Comparison of ENCODE assay signal across 8 cellular contexts in the genomic region with DNA sequence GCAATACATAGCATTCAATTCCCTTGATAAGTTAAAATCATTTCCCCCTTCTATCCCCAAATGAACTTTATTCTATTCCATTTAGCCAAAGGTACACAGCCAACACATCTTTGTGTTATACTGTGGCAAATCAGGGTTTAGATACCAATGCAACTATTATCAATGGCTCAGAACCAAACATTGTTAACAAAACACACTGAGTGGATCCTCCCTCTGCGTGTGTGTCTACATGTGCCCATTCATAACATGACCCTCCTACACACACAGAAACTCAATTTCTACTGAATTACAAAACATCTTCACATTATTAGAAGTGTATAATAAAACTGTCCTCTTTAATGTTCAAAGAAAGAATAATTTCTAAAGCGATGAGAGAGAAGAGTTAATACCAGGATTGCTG. TPM values are rescaled to one million over a fixed set of nuclear protein-coding genes. Genes with fewer than 3 reads are reported as not detected.
DNase-seq lines count a peak whose midpoint lies in the region; ATAC-seq and TF ChIP-seq lines count a peak whose summit lies in the region.

No MANE protein-coding gene starts in this region.

- no peak overlapping the region for H3K27ac ChIP-seq in iPS-20b (ENCODE audit: low read length)
- peak overlapping the region; percentile 67 to 82 for H3K27ac ChIP-seq in thoracic aorta

- peak overlapping the region; percentile 89 for H3K27ac Mint-ChIP-seq in activated CD4-positive, alpha-beta T cell treated with anti-CD3 and anti-CD28 coated beads, Interleukin-2, amount 10 ng/mL, durations not matched to agents 7 days and 5 days
- H3K27ac Mint-ChIP-seq in activated CD4-positive, alpha-beta memory T cell treated with anti-CD3 and anti-CD28 coated beads, Interleukin-2, amount 10 ng/mL, durations not matched to agents 7 days and 5 days, result peak overlapping the region; percentile 72

- no peak for DNase-seq in activated CD4-positive, alpha-beta T cell treated with anti-CD3 and anti-CD28 coated beads, Interleukin-2, amount 10 ng/mL, durations not matched to agents 7 days and 5 days
- no peak for DNase-seq in activated CD4-positive, alpha-beta T cell treated with anti-CD3 and anti-CD28 coated beads, Interleukin-2, amount 50 U/mL, for 48 hours
- DNase-seq in activated CD4-positive, alpha-beta memory T cell treated with anti-CD3 and anti-CD28 coated beads, Interleukin-2, amount 10 ng/mL, durations not matched to agents 7 days and 5 days, result no peak
- DNase-seq in thoracic aorta (ENCODE audit: low spot score) (no peak), GM19238 (ENCODE audit: insufficient read length, low spot score) (no peak), GM10248 (ENCODE audit: extremely low spot score) (no peak), glomerular visceral epithelial cell (ENCODE audit: extremely low spot score) (no peak)

- H3K27me3 ChIP-seq in iPS-20b (ENCODE audit: insufficient read depth, low read length), result peaks cover 14% of the 10 kb centered on the region
- H3K27me3 ChIP-seq in thoracic aorta (replicated peaks; ENCODE audit: insufficient read depth), result no peaks in the 10 kb centered on the region

- H3K36me3 Mint-ChIP-seq in activated CD4-positive, alpha-beta T cell treated with anti-CD3 and anti-CD28 coated beads, Interleukin-2, amount 10 ng/mL, durations not matched to agents 7 days and 5 days (ENCODE audit: low read depth), result peaks cover 2% of the 10 kb centered on the region
- peaks cover 9% of the 10 kb centered on the region for H3K36me3 Mint-ChIP-seq in activated CD4-positive, alpha-beta memory T cell treated with anti-CD3 and anti-CD28 coated beads, Interleukin-2, amount 10 ng/mL, durations not matched to agents 7 days and 5 days (ENCODE audit: low read depth)

- H3K36me3 ChIP-seq in iPS-20b (ENCODE audit: insufficient read depth, low read depth, low read length) (no peaks in the 10 kb centered on the region), thoracic aorta (no peaks in the 10 kb centered on the region)

- H3K9me3 Mint-ChIP-seq in activated CD4-positive, alpha-beta T cell treated with anti-CD3 and anti-CD28 coated beads, Interleukin-2, amount 10 ng/mL, durations not matched to agents 7 days and 5 days, result no peaks in the 10 kb centered on the region
- H3K9me3 Mint-ChIP-seq in activated CD4-positive, alpha-beta memory T cell treated with anti-CD3 and anti-CD28 coated beads, Interleukin-2, amount 10 ng/mL, durations not matched to agents 7 days and 5 days, result no peaks in the 10 kb centered on the region

- POLR2A ChIA-PET in activated CD4-positive, alpha-beta T cell treated with anti-CD3 and anti-CD28 coated beads, Interleukin-2, amount 10 ng/mL, durations not matched to agents 7 days and 5 days (lab: Charles Lee), result no interaction called here
- POLR2A ChIA-PET in activated CD4-positive, alpha-beta memory T cell treated with anti-CD3 and anti-CD28 coated beads, Interleukin-2, amount 10 ng/mL, durations not matched to agents 7 days and 5 days (lab: Charles Lee), result no interaction called here
- POLR2A ChIA-PET in GM10248 (lab: Yijun Ruan, JAX), result no interaction called here

- H3K4me1 ChIP-seq in iPS-20b (ENCODE audit: insufficient read depth, low read length), result no peaks in the 10 kb centered on the region; the same call in 1 of the 2 replicates
- H3K4me1 ChIP-seq in thoracic aorta (ENCODE audit: control insufficient read depth in 1 of 2, low read depth in 2 of 2), result peaks cover 13 to 36% of the 10 kb centered on the region in 2 donors

- TF ChIP-seq CTCF in thoracic aorta (IDR thresholded peaks at IDR 0.05) (no peak), GM10248 (IDR thresholded peaks at IDR 0.05; ENCODE audit: control extremely low read depth, extremely low read depth, low read depth, missing control alignments) (no peak)

- H3K27me3 Mint-ChIP-seq in activated CD4-positive, alpha-beta T cell treated with anti-CD3 and anti-CD28 coated beads, Interleukin-2, amount 10 ng/mL, durations not matched to agents 7 days and 5 days, result no peaks in the 10 kb centered on the region
- H3K27me3 Mint-ChIP-seq in activated CD4-positive, alpha-beta memory T cell treated with anti-CD3 and anti-CD28 coated beads, Interleukin-2, amount 10 ng/mL, durations not matched to agents 7 days and 5 days, result no peaks in the 10 kb centered on the region

- no peaks in the 10 kb centered on the region for H3K9me3 ChIP-seq in iPS-20b (ENCODE audit: insufficient read depth, low read depth, low read length)
- H3K9me3 ChIP-seq in thoracic aorta, result no peaks in the 10 kb centered on the region

- peaks cover 41% of the 10 kb centered on the region for H3K4me1 Mint-ChIP-seq in activated CD4-positive, alpha-beta T cell treated with anti-CD3 and anti-CD28 coated beads, Interleukin-2, amount 10 ng/mL, durations not matched to agents 7 days and 5 days
- H3K4me1 Mint-ChIP-seq in activated CD4-positive, alpha-beta memory T cell treated with anti-CD3 and anti-CD28 coated beads, Interleukin-2, amount 10 ng/mL, durations not matched to agents 7 days and 5 days, result peaks cover 43% of the 10 kb centered on the region

- H3K4me3 ChIP-seq in iPS-20b (ENCODE audit: low read length), result peak overlapping the region; percentile 94
- H3K4me3 ChIP-seq in thoracic aorta, result peak overlapping the region; percentile 97

- peak overlapping the region; percentile 97 for H3K4me3 Mint-ChIP-seq in activated CD4-positive, alpha-beta T cell treated with anti-CD3 and anti-CD28 coated beads, Interleukin-2, amount 10 ng/mL, durations not matched to agents 7 days and 5 days
- H3K4me3 Mint-ChIP-seq in activated CD4-positive, alpha-beta memory T cell treated with anti-CD3 and anti-CD28 coated beads, Interleukin-2, amount 10 ng/mL, durations not matched to agents 7 days and 5 days, result peak overlapping the region; percentile 92

- CTCF ChIA-PET in activated CD4-positive, alpha-beta T cell treated with anti-CD3 and anti-CD28 coated beads, Interleukin-2, amount 10 ng/mL, durations not matched to agents 7 days and 5 days (lab: Charles Lee), result interaction anchor here (1.6 kb wide), 1 partner anchor 162 kb away, joined by 3 read pairs; no protein-coding TSS in a partner anchor
- CTCF ChIA-PET in activated CD4-positive, alpha-beta memory T cell treated with anti-CD3 and anti-CD28 coated beads, Interleukin-2, amount 10 ng/mL, durations not matched to agents 7 days and 5 days (lab: Charles Lee), result no interaction called here
- CTCF ChIA-PET in GM10248 (lab: Yijun Ruan, JAX), result interaction anchor here (3.7 kb wide), 1 partner anchor 8 kb away, joined by 13 read pairs; no protein-coding TSS in a partner anchor

- no peak for ATAC-seq in thoracic aorta (ENCODE audit: insufficient number of reproducible peaks, low FRiP score, low read depth)

- no peak overlapping the region; the same call in 1 of the 2 replicates for H3K9ac ChIP-seq in iPS-20b (ENCODE audit: low read depth, low read length)

RNA-seq across cellular contexts. Expression of a gene that starts 1.3 kb away (rescaled TPM):
- 10 to 100 TPM; 12.1 to 12.3 TPM for total RNA-seq in activated CD4-positive, alpha-beta T cell treated with anti-CD3 and anti-CD28 coated beads, Interleukin-2, amount 10 ng/mL, durations not matched to agents 7 days and 5 days
- 10 to 100 TPM; 14.6 to 18.6 TPM for total RNA-seq in activated CD4-positive, alpha-beta memory T cell treated with anti-CD3 and anti-CD28 coated beads, Interleukin-2, amount 10 ng/mL, durations not matched to agents 7 days and 5 days
- total RNA-seq in thoracic aorta, result 10 to 100 TPM; 22.3 to 52.4 TPM
